In genomic region chr12:46357438-46358324, GRCh38 we compare ENCODE assay signal across 8 cellular contexts. TPM values are rescaled to one million over a fixed set of nuclear protein-coding genes. Genes with fewer than 3 reads are reported as not detected.
DNase-seq lines count a peak whose midpoint lies in the region; ATAC-seq and TF ChIP-seq lines count a peak whose summit lies in the region.

No MANE protein-coding gene starts in this region.

- 36 to 48% (median 42%) methylated on average over 6 of the region's 6 CpGs for WGBS in adrenal gland, 4 donors

- peak; percentile 29 for ATAC-seq in left colon

- H3K27ac ChIP-seq in adrenal gland: peak overlapping the region in 1 of 5 donors; percentile 4
- H3K27ac ChIP-seq in effector memory CD4-positive, alpha-beta T cell (ENCODE audit: insufficient read depth, low read length, poor library complexity, severe bottlenecking): no peak overlapping the region

- H3K9me3 ChIP-seq in adrenal gland (replicated peaks in 1 of 3) (no peaks in the 10 kb centered on the region), BE2C (no peaks in the 10 kb centered on the region)
- no peaks in the 10 kb centered on the region for H3K9me3 ChIP-seq in effector memory CD4-positive, alpha-beta T cell (ENCODE audit: control insufficient read depth, low read length)

- H3K36me3 ChIP-seq in adrenal gland (replicated peaks in 1 of 2): peaks cover 0 to 42% of the 10 kb centered on the region in 2 donors
- peaks cover 42% of the 10 kb centered on the region for H3K36me3 ChIP-seq in BE2C
- H3K36me3 ChIP-seq in effector memory CD4-positive, alpha-beta T cell (ENCODE audit: control insufficient read depth, insufficient read depth, low read length): peaks cover 39% of the 10 kb centered on the region

- H3K27me3 ChIP-seq in adrenal gland (no peaks in the 10 kb centered on the region), BE2C (no peaks in the 10 kb centered on the region)
- H3K27me3 ChIP-seq in effector memory CD4-positive, alpha-beta T cell (replicated peaks; ENCODE audit: control insufficient read depth, insufficient read depth, low read length, poor library complexity, severe bottlenecking): no peaks in the 10 kb centered on the region

- DNase-seq in AG20443 (ENCODE audit: low spot score) (peak; percentile 21), HCEC 1CT (peak; percentile 75), adrenal gland (no peak), left colon (no peak), GM13976 (ENCODE audit: low spot score) (no peak), COR-L47 (lab: John Stamatoyannopoulos, UW) (no peak), BE2C (no peak)
- DNase-seq in effector memory CD4-positive, alpha-beta T cell: no peak

- H3K4me3 ChIP-seq in adrenal gland (no peak overlapping the region), BE2C (ENCODE audit: low read depth, low read length) (no peak overlapping the region)
- no peak overlapping the region for H3K4me3 ChIP-seq in effector memory CD4-positive, alpha-beta T cell (ENCODE audit: insufficient read depth, low read depth, low read length, poor library complexity, severe bottlenecking)

- TF ChIP-seq CTCF in adrenal gland (IDR thresholded peaks at IDR 0.05) (no peak), GM13976 (IDR thresholded peaks at IDR 0.05; ENCODE audit: borderline replicate concordance, control extremely low read depth, extremely low read depth, insufficient read depth, missing control alignments) (no peak), BE2C (IDR thresholded peaks at IDR 0.05; ENCODE audit: low read depth, low read length) (no peak)

- H3K4me1 ChIP-seq in adrenal gland (replicated peaks in 1 of 2) (peaks cover 0 to 29% of the 10 kb centered on the region in 2 donors), BE2C (no peaks in the 10 kb centered on the region)
- no peaks in the 10 kb centered on the region for H3K4me1 ChIP-seq in effector memory CD4-positive, alpha-beta T cell (ENCODE audit: control insufficient read depth, insufficient read depth, low read length, poor library complexity, severe bottlenecking)

- in situ Hi-C loops in GM13976 (cut with MboI; ENCODE audit: low sequenced_read_pairs, unreplicated experiment): loop anchor here (25.0 kb wide), 1 partner anchor 195 kb away; no protein-coding TSS in a partner anchor

- intact Hi-C loops in adrenal gland (cut with DNase I) (no loop called here), left colon (cut with DNase I, micrococcal nuclease) (no loop called here)

- TF ChIP-seq POLR2A in adrenal gland (IDR thresholded peaks at IDR 0.05): peak; percentile 14 to 37

RNA-seq across cellular contexts. Expression of gene SLC38A2, which starts 14.9 kb away (rescaled TPM):
- total RNA-seq in adrenal gland (100 to 1,000 TPM; 128 to 948 (median 375) TPM), left colon (100 to 1,000 TPM; 128 to 220 TPM)
- polyA plus RNA-seq in adrenal gland: 100 to 1,000 TPM in 2 of 3 donors, 10 to 100 TPM in 1; 94.6 to 119 (median 108) TPM
- polyA plus RNA-seq in BE2C (2012; ENCODE audit: insufficient read depth, insufficient read length, low read depth): 70.7 TPM

Comparison
In these comparisons a context has a peak if more than half of its experiments do, and no peak if none do; other contexts are left out.
1. DNase-seq: peak in AG20443 (single experiment) and HCEC 1CT (single experiment); none in adrenal gland (0 of 7), left colon (0 of 2), GM13976 (single experiment), COR-L47 (single experiment), BE2C (single experiment) and effector memory CD4-positive, alpha-beta T cell (0 of 3).